In genomic region chr14:35628989-35629388, GRCh38 we compare ENCODE assay signal across 2 cellular contexts.
A peak's percentile ranks its signal among the peaks of the same experiment; 100 is the strongest.
TF ChIP-seq lines count a peak whose summit lies in the region.

No MANE protein-coding gene starts in this region.

TF ChIP-seq in IMR-90, 13 proteins besides CTCF, POLR2A, EP300 and RAD21 (continued from another document):
- TF ChIP-seq USF2 (IDR thresholded peaks at IDR 0.05; ENCODE audit: low read depth, low read length) (no peak), NFE2L2 (IDR thresholded peaks at IDR 0.05; ENCODE audit: low read depth, low read length) (no peak), CHD1 (IDR thresholded peaks at IDR 0.05; ENCODE audit: low read depth, low read length) (no peak), MAFK (IDR thresholded peaks at IDR 0.05; ENCODE audit: low read depth, low read length) (no peak), RFX5 (IDR thresholded peaks at IDR 0.05; ENCODE audit: low read depth, low read length) (no peak), CEBPB (IDR thresholded peaks at IDR 0.05; ENCODE audit: low read depth, low read length) (no peak), MXI1 (IDR thresholded peaks at IDR 0.05; ENCODE audit: borderline replicate concordance, low read depth, low read length) (no peak), BHLHE40 (IDR thresholded peaks at IDR 0.05; ENCODE audit: low read depth, low read length) (no peak), MAZ (IDR thresholded peaks at IDR 0.05; ENCODE audit: borderline replicate concordance, low read depth, low read length) (no peak)

TF ChIP-seq in K562, 482 proteins besides CTCF, POLR2A, EP300 and RAD21 (continued from another document):
- no peak for TF ChIP-seq AFF1 (IDR thresholded peaks at IDR 0.05; ENCODE audit: low read depth in 1 of 2, partially characterized antibody in 2 of 2)
- TF ChIP-seq RBM17 (IDR thresholded peaks at IDR 0.05; ENCODE audit: borderline replicate concordance, low read depth, low read length) = no peak
- no peak for TF ChIP-seq ZNF263 (CRISPR knock-in tag; IDR thresholded peaks at IDR 0.05; ENCODE audit: borderline replicate concordance)
- no peak for TF ChIP-seq CBFA2T3 (IDR thresholded peaks at IDR 0.05)
- TF ChIP-seq SRSF7 (optimal IDR thresholded peaks at IDR 0.05; ENCODE audit: low read depth, low read length) = no peak
- TF ChIP-seq SREBF1 (IDR thresholded peaks at IDR 0.05; ENCODE audit: borderline replicate concordance, low read depth, low read length) = no peak
- TF ChIP-seq ZBTB43 (CRISPR knock-in tag; IDR thresholded peaks at IDR 0.05) = no peak
- TF ChIP-seq CREM (IDR thresholded peaks at IDR 0.05; ENCODE audit: low read depth) = no peak
- TF ChIP-seq, protein P1, sequence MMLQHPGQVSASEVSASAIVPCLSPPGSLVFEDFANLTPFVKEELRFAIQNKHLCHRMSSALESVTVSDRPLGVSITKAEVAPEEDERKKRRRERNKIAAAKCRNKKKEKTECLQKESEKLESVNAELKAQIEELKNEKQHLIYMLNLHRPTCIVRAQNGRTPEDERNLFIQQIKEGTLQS (IDR thresholded peaks at IDR 0.05) = 0 out of 2 replicates have a peak, but pooled peaks have one; percentile 12
- TF ChIP-seq, protein P1 (CRISPR knock-in tag; conservative IDR thresholded peaks at IDR 0.05) = no peak
- no peak for TF ChIP-seq ZNF717 (CRISPR knock-in tag; IDR thresholded peaks at IDR 0.05)
- TF ChIP-seq JUNB (CRISPR knock-in tag; conservative IDR thresholded peaks at IDR 0.05) = no peak
- TF ChIP-seq ZEB2 (IDR thresholded peaks at IDR 0.05) = no peak
- TF ChIP-seq ZNF146 (CRISPR knock-in tag; IDR thresholded peaks at IDR 0.05; ENCODE audit: unreplicated experiment) = no peak
- TF ChIP-seq HMBOX1 (IDR thresholded peaks at IDR 0.05) = peak; percentile 63; the same call in 1 of the 2 replicates
- TF ChIP-seq CBFB (CRISPR knock-in tag; IDR thresholded peaks at IDR 0.05) = no peak
- no peak for TF ChIP-seq TFAM (CRISPR knock-in tag; conservative IDR thresholded peaks at IDR 0.05)
- TF ChIP-seq NFE2 (IDR thresholded peaks at IDR 0.05; ENCODE audit: low read depth) = no peak
- TF ChIP-seq EGR1 (conservative IDR thresholded peaks at IDR 0.05) = 0 out of 2 replicates have a peak, but pooled peaks have one; percentile 15
- TF ChIP-seq JUN (IDR thresholded peaks at IDR 0.05; ENCODE audit: borderline replicate concordance, low read depth, low read length) = no peak
- TF ChIP-seq JUN (CRISPR knock-in tag; IDR thresholded peaks at IDR 0.05; ENCODE audit: borderline replicate concordance) = no peak
- no peak for TF ChIP-seq ZFPM2 (CRISPR knock-in tag; IDR thresholded peaks at IDR 0.05)
- no peak for TF ChIP-seq SAFB2 (IDR thresholded peaks at IDR 0.05; ENCODE audit: borderline replicate concordance, low read depth, low read length, severe bottlenecking)
- TF ChIP-seq DPF2 (IDR thresholded peaks at IDR 0.05) = 0 out of 2 replicates have a peak, but pooled peaks have one; percentile 42
- TF ChIP-seq PHTF2 (CRISPR knock-in tag; IDR thresholded peaks at IDR 0.05) = no peak
- peak; percentile 39; the same call in 1 of the 2 replicates for TF ChIP-seq SMARCA4 (IDR thresholded peaks at IDR 0.05)
- TF ChIP-seq TRIM28 (IDR thresholded peaks at IDR 0.05) = no peak
- no peak for TF ChIP-seq IFI16 (CRISPR knock-in tag; IDR thresholded peaks at IDR 0.05)
- no peak for TF ChIP-seq NR0B1 (IDR thresholded peaks at IDR 0.05; ENCODE audit: partially characterized antibody)
- TF ChIP-seq ZNF124 (CRISPR knock-in tag; IDR thresholded peaks at IDR 0.05) = no peak
- peak; percentile 38; the same call in 1 of the 2 replicates for TF ChIP-seq JUND (IDR thresholded peaks at IDR 0.05; ENCODE audit: borderline replicate concordance, low read depth, low read length)
- no peak for TF ChIP-seq JUND (tag; IDR thresholded peaks at IDR 0.05; ENCODE audit: borderline replicate concordance, low read depth, low read length)
- no peak for TF ChIP-seq ZNF589 (CRISPR knock-in tag; IDR thresholded peaks at IDR 0.05; ENCODE audit: low read depth)
- TF ChIP-seq HINFP (tag; conservative IDR thresholded peaks at IDR 0.05; ENCODE audit: low read depth) = no peak
- TF ChIP-seq ARID1B (IDR thresholded peaks at IDR 0.05) = peak; percentile 52; the same call in 1 of the 2 replicates
- no peak for TF ChIP-seq ZNF282 (CRISPR knock-in tag; IDR thresholded peaks at IDR 0.05)
- no peak for TF ChIP-seq POU5F1 (IDR thresholded peaks at IDR 0.05; ENCODE audit: borderline replicate concordance, low read depth, low read length, partially characterized antibody)
- TF ChIP-seq, protein P2, sequence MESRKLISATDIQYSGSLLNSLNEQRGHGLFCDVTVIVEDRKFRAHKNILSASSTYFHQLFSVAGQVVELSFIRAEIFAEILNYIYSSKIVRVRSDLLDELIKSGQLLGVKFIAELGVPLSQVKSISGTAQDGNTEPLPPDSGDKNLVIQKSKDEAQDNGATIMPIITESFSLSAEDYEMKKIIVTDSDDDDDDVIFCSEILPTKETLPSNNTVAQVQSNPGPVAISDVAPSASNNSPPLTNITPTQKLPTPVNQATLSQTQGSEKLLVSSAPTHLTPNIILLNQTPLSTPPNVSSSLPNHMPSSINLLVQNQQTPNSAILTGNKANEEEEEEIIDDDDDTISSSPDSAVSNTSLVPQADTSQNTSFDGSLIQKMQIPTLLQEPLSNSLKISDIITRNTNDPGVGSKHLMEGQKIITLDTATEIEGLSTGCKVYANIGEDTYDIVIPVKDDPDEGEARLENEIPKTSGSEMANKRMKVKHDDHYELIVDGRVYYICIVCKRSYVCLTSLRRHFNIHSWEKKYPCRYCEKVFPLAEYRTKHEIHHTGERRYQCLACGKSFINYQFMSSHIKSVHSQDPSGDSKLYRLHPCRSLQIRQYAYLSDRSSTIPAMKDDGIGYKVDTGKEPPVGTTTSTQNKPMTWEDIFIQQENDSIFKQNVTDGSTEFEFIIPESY (CRISPR knock-in tag; IDR thresholded peaks at IDR 0.05) = no peak
- no peak for TF ChIP-seq GATAD2B (IDR thresholded peaks at IDR 0.05; ENCODE audit: borderline replicate concordance)
TF ChIP-seq in K562: peak in this region for 7.
